ENCODE assay signal across 1 cellular context in the genomic region with DNA sequence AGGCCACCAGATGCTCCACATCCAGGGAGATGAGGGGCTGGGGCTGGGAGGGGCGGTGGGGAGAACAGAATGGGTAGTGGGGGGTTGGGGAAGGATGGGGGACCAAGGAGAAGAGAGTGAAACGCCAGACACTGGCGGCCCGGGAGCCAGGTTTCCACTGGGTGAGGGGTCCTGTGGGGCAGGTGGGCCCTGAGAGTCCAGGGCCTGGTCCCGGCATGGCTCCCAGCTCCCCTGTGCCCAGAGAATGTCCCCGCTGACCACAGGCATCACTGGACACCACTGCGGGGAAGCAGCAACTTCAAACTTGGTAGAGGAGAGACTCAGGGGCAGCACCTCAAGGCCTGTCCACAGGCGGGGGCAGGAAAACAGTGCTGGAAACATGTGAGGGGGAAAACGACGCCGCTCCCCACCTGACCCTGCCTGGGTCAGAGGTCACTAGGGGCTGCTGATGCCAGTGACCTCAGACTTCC.
TF ChIP-seq lines count a peak whose summit lies in the region.

No MANE protein-coding gene starts in this region.

TF ChIP-seq in A549, 52 proteins besides CTCF, POLR2A, EP300 and RAD21:
- TF ChIP-seq EHF (CRISPR knock-in tag; IDR thresholded peaks at IDR 0.05) (no peak), SMC3 (IDR thresholded peaks at IDR 0.05) (no peak), EHMT2 (IDR thresholded peaks at IDR 0.05; ENCODE audit: low read depth) (no peak), HEYL (CRISPR knock-in tag; IDR thresholded peaks at IDR 0.05) (no peak), FOSL2 (IDR thresholded peaks at IDR 0.05) (no peak), FOSL2 (CRISPR knock-in tag; IDR thresholded peaks at IDR 0.05) (no peak), HOXA7 (CRISPR knock-in tag; IDR thresholded peaks at IDR 0.05) (no peak), RFX5 (IDR thresholded peaks at IDR 0.05) (no peak), JUN (IDR thresholded peaks at IDR 0.05) (no peak), SREBF2 (IDR thresholded peaks at IDR 0.05) (no peak), RCOR1 (IDR thresholded peaks at IDR 0.05; ENCODE audit: low read depth, low read length) (no peak), HOXB13 (CRISPR knock-in tag; IDR thresholded peaks at IDR 0.05; ENCODE audit: low read depth) (no peak), BHLHE40 (IDR thresholded peaks at IDR 0.05; ENCODE audit: low read depth, low read length) (no peak), JUNB (IDR thresholded peaks at IDR 0.05) (no peak)
- TF ChIP-seq, protein P1, sequence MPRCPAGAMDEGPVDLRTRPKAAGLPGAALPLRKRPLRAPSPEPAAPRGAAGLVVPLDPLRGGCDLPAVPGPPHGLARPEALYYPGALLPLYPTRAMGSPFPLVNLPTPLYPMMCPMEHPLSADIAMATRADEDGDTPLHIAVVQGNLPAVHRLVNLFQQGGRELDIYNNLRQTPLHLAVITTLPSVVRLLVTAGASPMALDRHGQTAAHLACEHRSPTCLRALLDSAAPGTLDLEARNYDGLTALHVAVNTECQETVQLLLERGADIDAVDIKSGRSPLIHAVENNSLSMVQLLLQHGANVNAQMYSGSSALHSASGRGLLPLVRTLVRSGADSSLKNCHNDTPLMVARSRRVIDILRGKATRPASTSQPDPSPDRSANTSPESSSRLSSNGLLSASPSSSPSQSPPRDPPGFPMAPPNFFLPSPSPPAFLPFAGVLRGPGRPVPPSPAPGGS (IDR thresholded peaks at IDR 0.05): no peak
- TF ChIP-seq, protein P2, sequence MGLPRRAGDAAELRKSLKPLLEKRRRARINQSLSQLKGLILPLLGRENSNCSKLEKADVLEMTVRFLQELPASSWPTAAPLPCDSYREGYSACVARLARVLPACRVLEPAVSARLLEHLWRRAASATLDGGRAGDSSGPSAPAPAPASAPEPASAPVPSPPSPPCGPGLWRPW (IDR thresholded peaks at IDR 0.05): no peak
- TF ChIP-seq, protein P3, sequence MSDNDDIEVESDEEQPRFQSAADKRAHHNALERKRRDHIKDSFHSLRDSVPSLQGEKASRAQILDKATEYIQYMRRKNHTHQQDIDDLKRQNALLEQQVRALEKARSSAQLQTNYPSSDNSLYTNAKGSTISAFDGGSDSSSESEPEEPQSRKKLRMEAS (IDR thresholded peaks at IDR 0.05): no peak
- TF ChIP-seq, protein P4, sequence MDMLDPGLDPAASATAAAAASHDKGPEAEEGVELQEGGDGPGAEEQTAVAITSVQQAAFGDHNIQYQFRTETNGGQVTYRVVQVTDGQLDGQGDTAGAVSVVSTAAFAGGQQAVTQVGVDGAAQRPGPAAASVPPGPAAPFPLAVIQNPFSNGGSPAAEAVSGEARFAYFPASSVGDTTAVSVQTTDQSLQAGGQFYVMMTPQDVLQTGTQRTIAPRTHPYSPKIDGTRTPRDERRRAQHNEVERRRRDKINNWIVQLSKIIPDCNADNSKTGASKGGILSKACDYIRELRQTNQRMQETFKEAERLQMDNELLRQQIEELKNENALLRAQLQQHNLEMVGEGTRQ (IDR thresholded peaks at IDR 0.05): no peak
